ENCODE assay signal across 22 cellular contexts in genomic region chr16:88775825-88776224, GRCh38.
"Had no signal": no experiment of that assay in that cellular context is flagged by ENCODE, and none has a peak within 500 bp of the region (broad histone marks: within the 10 kb centered on the region; RNA-seq: fewer than 3 reads in every experiment).

No MANE protein-coding gene starts in this region.

- H3K9me3 Mint-ChIP-seq: activated CD4-positive, alpha-beta memory T cell treated with anti-CD3 and anti-CD28 coated beads for 36 hours; activated naive CD8-positive, alpha-beta T cell treated with anti-CD3 and anti-CD28 coated beads for 36 hours; activated T-helper 17 cell treated with anti-CD3 and anti-CD28 coated beads, Interleukin-2, amount 50 U/mL, for 72 hours; naive thymus-derived CD8-positive, alpha-beta T cell; WTC11 had no signal

- H3K36me3 ChIP-seq: colonic mucosa, gastroesophageal sphincter, tibial artery, uterus had no signal

- H2AFZ ChIP-seq: parathyroid adenoma had no signal

- H3K27me3 ChIP-seq: body of pancreas, colonic mucosa, gastroesophageal sphincter, heart left ventricle, tibial artery, uterus had no signal

- H3K9me3 ChIP-seq: body of pancreas, colonic mucosa, gastroesophageal sphincter, heart left ventricle, tibial artery, uterus had no signal

- H3K27ac Mint-ChIP-seq: activated CD4-positive, alpha-beta memory T cell treated with anti-CD3 and anti-CD28 coated beads for 36 hours; activated CD4-positive, alpha-beta T cell treated with anti-CD3 and anti-CD28 coated beads for 36 hours; activated naive CD8-positive, alpha-beta T cell treated with anti-CD3 and anti-CD28 coated beads for 36 hours; WTC11 had no signal

- H3K27me3 Mint-ChIP-seq: activated CD4-positive, alpha-beta memory T cell treated with anti-CD3 and anti-CD28 coated beads for 36 hours; activated CD4-positive, alpha-beta T cell treated with anti-CD3 and anti-CD28 coated beads for 36 hours; activated naive CD8-positive, alpha-beta T cell treated with anti-CD3 and anti-CD28 coated beads for 36 hours; activated T-helper 17 cell treated with anti-CD3 and anti-CD28 coated beads, Interleukin-2, amount 50 U/mL, for 72 hours; naive thymus-derived CD8-positive, alpha-beta T cell had no signal

- ATAC-seq: activated CD4-positive, alpha-beta T cell treated with anti-CD3 and anti-CD28 coated beads for 36 hours; activated T-helper 17 cell treated with anti-CD3 and anti-CD28 coated beads, Interleukin-2, amount 50 U/mL, for 72 hours; body of pancreas; gastroesophageal sphincter; heart left ventricle; naive thymus-derived CD8-positive, alpha-beta T cell; WTC11 had no signal

- H3K4me3 ChIP-seq: body of pancreas, colonic mucosa, gastroesophageal sphincter, heart left ventricle, tibial artery, uterus had no signal

- H3K27ac ChIP-seq: body of pancreas, colonic mucosa, parathyroid adenoma, tibial artery, uterus had no signal

- H3K4me3 Mint-ChIP-seq: activated CD4-positive, alpha-beta memory T cell treated with anti-CD3 and anti-CD28 coated beads for 36 hours; activated CD4-positive, alpha-beta T cell treated with anti-CD3 and anti-CD28 coated beads for 36 hours; activated naive CD8-positive, alpha-beta T cell treated with anti-CD3 and anti-CD28 coated beads for 36 hours; activated T-helper 17 cell treated with anti-CD3 and anti-CD28 coated beads, Interleukin-2, amount 50 U/mL, for 72 hours; naive thymus-derived CD8-positive, alpha-beta T cell; WTC11 had no signal

- DNase-seq: activated CD4-positive, alpha-beta memory T cell treated with anti-CD3 and anti-CD28 coated beads for 36 hours; activated CD4-positive, alpha-beta T cell treated with anti-CD3 and anti-CD28 coated beads for 36 hours; activated naive CD4-positive, alpha-beta T cell; activated naive CD8-positive, alpha-beta T cell treated with anti-CD3 and anti-CD28 coated beads for 36 hours; activated T-cell treated with anti-CD3 and anti-CD28 coated beads, Interleukin-2, amount 50 U/mL, for 1 hour; amygdala; body of pancreas; caudate nucleus; colonic mucosa; erythroblast; heart left ventricle; kidney glomerular epithelial cell; mesenchymal stem cell; naive thymus-derived CD8-positive, alpha-beta T cell; stimulated activated naive CD4-positive, alpha-beta T cell; SW 1271; tibial artery; uterus had no signal

- H3K9ac ChIP-seq: parathyroid adenoma had no signal

- H3K36me3 Mint-ChIP-seq: activated CD4-positive, alpha-beta memory T cell treated with anti-CD3 and anti-CD28 coated beads for 36 hours; activated naive CD8-positive, alpha-beta T cell treated with anti-CD3 and anti-CD28 coated beads for 36 hours; naive thymus-derived CD8-positive, alpha-beta T cell; WTC11 had no signal
